21 cellular contexts compared by ENCODE assay signal in the genomic region with DNA sequence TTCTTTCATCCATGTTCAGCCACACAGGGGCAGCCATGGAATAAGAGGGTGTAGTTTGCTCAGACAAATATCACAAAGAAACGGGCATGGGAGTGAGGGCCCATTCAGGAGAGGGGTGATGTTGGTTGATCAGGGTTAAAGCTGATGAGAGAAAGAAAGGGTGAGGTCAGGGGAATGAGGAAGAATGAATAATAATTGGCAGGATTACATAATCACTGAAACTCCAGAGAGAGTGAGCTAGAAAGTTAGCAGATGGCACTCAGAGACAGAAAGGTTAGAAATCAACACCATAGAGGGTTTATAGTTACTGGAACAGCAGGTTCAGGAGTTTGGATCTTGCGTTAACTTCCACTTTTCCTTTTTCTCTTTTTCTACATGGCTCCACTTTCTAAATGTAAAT.
"Had no signal": no experiment of that assay in that cellular context is flagged by ENCODE, and none has a peak within 500 bp of the region (broad histone marks: within the 10 kb centered on the region; RNA-seq: fewer than 3 reads in every experiment).

No MANE protein-coding gene starts in this region.

- H3K4me3 ChIP-seq: prostate gland, tibial nerve had no signal

- FAIRE-seq: endothelial cell of umbilical vein, small intestine had no signal

- H3K4me1 ChIP-seq: prostate gland, tibial nerve had no signal

- H3K27ac ChIP-seq: brain microvascular endothelial cell, prostate gland, tibial nerve had no signal

- ATAC-seq: activated CD8-positive, alpha-beta T cell treated with anti-CD3 and anti-CD28 coated beads, Interleukin-2, amount 10 ng/mL, durations not matched to agents 7 days and 5 days; right cardiac atrium had no signal

- H3K27me3 ChIP-seq: brain microvascular endothelial cell, tibial nerve had no signal

- H3K9me3 ChIP-seq: prostate gland, tibial nerve had no signal

- DNase-seq: activated B cell treated with CpG ODN at 0.5 μM for 24 hours; activated CD4-positive, alpha-beta T cell treated with anti-CD3 and anti-CD28 coated beads for 48 hours; activated CD8-positive, alpha-beta T cell treated with anti-CD3 and anti-CD28 coated beads, Interleukin-2, amount 10 ng/mL, durations not matched to agents 7 days and 5 days; activated naive CD4-positive, alpha-beta T cell; activated naive CD8-positive, alpha-beta T cell treated with anti-CD3 and anti-CD28 coated beads, Interleukin-2, amount 10 ng/mL, durations not matched to agents 7 days and 5 days; anterior cingulate cortex; brain microvascular endothelial cell; effector CD8-positive, alpha-beta T cell; foreskin melanocyte; kidney glomerular epithelial cell; mesendoderm; nephron progenitor cell; right cardiac atrium; small intestine; stimulated activated CD4-positive, alpha-beta T cell treated with anti-CD3 and anti-CD28 coated beads, Interleukin-4, amount 100 ng/mL, for 4 hours; stimulated activated CD8-positive, alpha-beta memory T cell treated with anti-CD3 and anti-CD28 coated beads, Interleukin-4, amount 100 ng/mL, for 48 hours; stimulated activated naive CD4-positive, alpha-beta T cell treated with Interleukin-2 at 50 U/mL for 16 hours; substantia nigra had no signal

- H3K36me3 ChIP-seq: brain microvascular endothelial cell, prostate gland, tibial nerve had no signal
